Comparison of ENCODE assay signal across 8 cellular contexts in genomic region chr3:67654099-67654831, GRCh38. TPM values are rescaled to one million over a fixed set of nuclear protein-coding genes. Genes with fewer than 3 reads are reported as not detected.
DNase-seq lines count a peak whose midpoint lies in the region; ATAC-seq and TF ChIP-seq lines count a peak whose summit lies in the region.

A gene with protein sequence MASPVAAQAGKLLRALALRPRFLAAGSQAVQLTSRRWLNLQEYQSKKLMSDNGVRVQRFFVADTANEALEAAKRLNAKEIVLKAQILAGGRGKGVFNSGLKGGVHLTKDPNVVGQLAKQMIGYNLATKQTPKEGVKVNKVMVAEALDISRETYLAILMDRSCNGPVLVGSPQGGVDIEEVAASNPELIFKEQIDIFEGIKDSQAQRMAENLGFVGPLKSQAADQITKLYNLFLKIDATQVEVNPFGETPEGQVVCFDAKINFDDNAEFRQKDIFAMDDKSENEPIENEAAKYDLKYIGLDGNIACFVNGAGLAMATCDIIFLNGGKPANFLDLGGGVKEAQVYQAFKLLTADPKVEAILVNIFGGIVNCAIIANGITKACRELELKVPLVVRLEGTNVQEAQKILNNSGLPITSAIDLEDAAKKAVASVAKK (minus strand): TSS chr3:67654612. CDS start chr3:67654586, 26 bp downstream.

- peak within 1 kb of the TSS; percentile 94 for H3K4me3 ChIP-seq in colonic mucosa

- intact Hi-C loops in colonic mucosa (cut with DNase I), result no loop called here

- H3K36me3 ChIP-seq in colonic mucosa, result no peaks in the 10 kb centered on the region

- H3K4me1 ChIP-seq in colonic mucosa, result peaks cover under 1% of the 10 kb centered on the region

- H3K9me3 ChIP-seq in colonic mucosa, result no peaks in the 10 kb centered on the region

- no peaks in the 10 kb centered on the region for H3K27me3 ChIP-seq in colonic mucosa

- in situ Hi-C loops in ACHN (cut with HindIII; ENCODE audit: low pct_ligation_motif_present, low pct_unique_long_range_greater_than_20kb, low sequenced_read_pairs), result no loop called here

- H3K27ac ChIP-seq in colonic mucosa, result peak within 1 kb of the TSS; percentile 92

- no peak for TF ChIP-seq CTCF in colonic mucosa (IDR thresholded peaks at IDR 0.05)

- DNase-seq in ACHN (peak; percentile 83), NCI-H446 (lab: John Stamatoyannopoulos, UW) (peak; percentile 49 to 66), colonic mucosa (peak; percentile 94), left kidney (ENCODE audit: low read depth, low spot score) (peak; percentile 97)
- DNase-seq in activated CD4-positive, alpha-beta T cell treated with anti-CD3 and anti-CD28 coated beads for 48 hours, result peak; percentile 89
- peak; percentile 84 to 86 for DNase-seq in stimulated activated CD4-positive, alpha-beta T cell treated with anti-CD3 and anti-CD28 coated beads, Interleukin-2, amount 100 ng/mL, for 24 hours

- peak within 1 kb of the TSS; percentile 95 to 97 for H3K9ac ChIP-seq in colonic mucosa (ENCODE audit: low read depth in 2 of 2, low read length in 2 of 2)

- ATAC-seq in GM18519 (IDR thresholded peaks at IDR 0.05; ENCODE audit: low FRiP score, unreplicated experiment), result peak; percentile 35
- peak; percentile 28 for ATAC-seq in HG03060 (IDR thresholded peaks at IDR 0.05; ENCODE audit: low read depth, unreplicated experiment)

RNA-seq across cellular contexts. Expression of the gene that starts here (rescaled TPM):
- 100 to 1,000 TPM; 114 to 219 TPM for total RNA-seq in colonic mucosa

Comparison
In these comparisons a context has a peak if more than half of its experiments do, and no peak if none do; other contexts are left out.
1. Peak in every context shown above with its lines: DNase-seq, ATAC-seq, H3K4me3 ChIP-seq and H3K27ac ChIP-seq.